In genomic region chr1:111448918-111449702, GRCh38 we compare ENCODE assay signal across 1 cellular context.
TF ChIP-seq lines count a peak whose summit lies in the region.

TSS of gene ATP5PB (plus strand) at chr1:111449464. CDS start at chr1:111449542, 78 bp downstream.
TSS of gene WDR77 (minus strand) at chr1:111449256. CDS start at chr1:111449169, 87 bp downstream.

TF ChIP-seq in K562, 482 proteins besides CTCF, POLR2A, EP300 and RAD21 (continued from another document):
- TF ChIP-seq, protein P1, sequence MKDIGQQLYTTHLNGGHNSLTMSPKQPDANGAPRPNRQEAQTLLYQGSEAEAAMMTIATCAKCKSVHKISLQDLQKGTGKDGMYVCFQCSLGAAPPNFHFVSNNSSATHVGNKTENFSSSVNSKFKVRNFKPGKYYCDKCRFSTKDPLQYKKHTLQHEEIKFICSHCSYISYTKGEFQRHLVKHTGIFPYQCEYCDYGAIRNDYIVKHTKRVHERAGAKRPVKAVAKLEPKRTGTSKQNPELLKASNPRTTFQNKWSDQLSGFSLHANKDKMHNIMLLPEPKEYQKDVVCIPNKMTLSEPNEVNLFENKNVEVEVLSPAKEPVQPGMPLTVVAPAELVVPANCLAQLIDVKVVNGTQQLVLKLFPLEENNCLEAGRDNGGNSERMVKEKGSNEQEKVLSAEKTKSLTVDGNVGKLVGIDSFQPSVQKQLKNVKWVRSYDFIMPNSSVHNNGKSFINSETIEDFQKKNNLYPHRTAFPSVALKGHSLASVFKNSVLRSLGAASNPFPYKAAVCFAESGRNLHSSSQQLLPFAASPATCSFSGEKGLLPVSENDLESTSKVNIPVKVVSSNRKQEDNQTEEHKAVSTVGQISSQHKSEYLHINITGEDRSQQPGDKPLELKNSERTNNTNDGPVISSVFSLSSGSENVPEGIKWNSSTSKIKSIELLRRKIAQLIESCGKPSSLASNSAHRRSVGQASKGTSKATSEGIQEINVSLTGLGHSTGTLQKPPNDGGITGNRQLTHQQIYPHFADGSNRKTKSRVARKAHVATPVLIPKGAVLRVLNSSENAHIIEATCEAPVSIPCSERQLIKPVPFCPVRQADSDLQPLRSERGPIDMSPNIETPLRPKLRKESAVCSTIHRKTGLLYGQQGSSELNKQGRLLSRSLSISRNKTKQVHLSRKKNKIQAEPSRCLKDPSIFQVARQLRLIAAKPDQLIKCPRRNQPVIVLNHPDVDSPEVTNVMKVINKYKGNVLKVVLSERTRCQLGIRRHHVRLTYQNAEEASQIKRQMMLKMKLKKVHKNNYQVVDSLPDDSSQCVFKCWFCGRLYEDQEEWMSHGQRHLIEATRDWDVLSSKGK (CRISPR knock-in tag; IDR thresholded peaks at IDR 0.05) = no peak
- TF ChIP-seq ZNF121 (CRISPR knock-in tag; conservative IDR thresholded peaks at IDR 0.05) (no peak), MTA2 (IDR thresholded peaks at IDR 0.05; ENCODE audit: low read depth) (no peak)
